8 cellular contexts compared by ENCODE assay signal in genomic region chr1:108560143-108560429, GRCh38. TPM values are rescaled to one million over a fixed set of nuclear protein-coding genes. Genes with fewer than 3 reads are reported as not detected.
DNase-seq lines count a peak whose midpoint lies in the region; ATAC-seq, FAIRE-seq and TF ChIP-seq lines count a peak whose summit lies in the region.

No MANE protein-coding gene starts in this region.

- no peaks in the 10 kb centered on the region for H3K9me3 Mint-ChIP-seq in activated naive CD4-positive, alpha-beta T cell treated with anti-CD3 and anti-CD28 coated beads, Interleukin-2, amount 50 U/mL, for 24 hours
- H3K9me3 Mint-ChIP-seq in activated naive CD8-positive, alpha-beta T cell treated with anti-CD3 and anti-CD28 coated beads for 36 hours: no peaks in the 10 kb centered on the region

- H3K9me3 ChIP-seq in keratinocyte (ENCODE audit: control insufficient read depth, low read depth, low read length): no peaks in the 10 kb centered on the region
- no peaks in the 10 kb centered on the region for H3K9me3 ChIP-seq in testis

- peak overlapping the region; percentile 93 for H3K4me2 ChIP-seq in keratinocyte (ENCODE audit: control insufficient read depth, extremely low read depth, insufficient read depth, low read depth, low read length)

- no peaks in the 10 kb centered on the region for H3K36me3 Mint-ChIP-seq in activated naive CD4-positive, alpha-beta T cell treated with anti-CD3 and anti-CD28 coated beads, Interleukin-2, amount 50 U/mL, for 24 hours
- no peaks in the 10 kb centered on the region for H3K36me3 Mint-ChIP-seq in activated naive CD8-positive, alpha-beta T cell treated with anti-CD3 and anti-CD28 coated beads for 36 hours

- no peak for FAIRE-seq in keratinocyte (lab: Jason Lieb, UNC)

- 0% methylated on average over 31 of the region's 46 CpGs; no CpG with 5 or more reads in 1 of the 2 donors for WGBS in testis, 2 donors

- DNase-seq in activated naive CD4-positive, alpha-beta T cell treated with Interleukin-2 at 50 U/mL for 16 hours: no peak
- DNase-seq in activated naive CD8-positive, alpha-beta T cell treated with anti-CD3 and anti-CD28 coated beads for 36 hours: no peak
- DNase-seq in keratinocyte (ENCODE audit: low read depth, low spot score) (no peak), testis (no peak), amygdala (lab: John Stamatoyannopoulos, UW) (no peak), NCI-H446 (lab: John Stamatoyannopoulos, UW) (no peak)

- H3K27ac Mint-ChIP-seq in activated naive CD4-positive, alpha-beta T cell treated with anti-CD3 and anti-CD28 coated beads, Interleukin-2, amount 50 U/mL, for 24 hours: no peak overlapping the region
- H3K27ac Mint-ChIP-seq in activated naive CD8-positive, alpha-beta T cell treated with anti-CD3 and anti-CD28 coated beads for 36 hours: peak overlapping the region; percentile 27

- TF ChIP-seq CTCF in keratinocyte (optimal IDR thresholded peaks at IDR 0.05 in 1 of 3, IDR thresholded peaks at IDR 0.05 in 1 of 3, conservative IDR thresholded peaks at IDR 0.05 in 1 of 3; ENCODE audit: extremely low read depth in 1 of 3, insufficient read depth in 2 of 3, low read length in 3 of 3) (no peak), testis (IDR thresholded peaks at IDR 0.05) (no peak)

- H4K20me1 ChIP-seq in keratinocyte (ENCODE audit: control insufficient read depth, extremely low read depth, insufficient read depth, low read length): no peaks in the 10 kb centered on the region

- no peaks in the 10 kb centered on the region for H3K79me2 ChIP-seq in keratinocyte (ENCODE audit: control insufficient read depth, insufficient read depth, low read length)

- ATAC-seq in HG03280 (IDR thresholded peaks at IDR 0.05; ENCODE audit: unreplicated experiment): peak; percentile 39

- no peaks in the 10 kb centered on the region for H3K9me1 ChIP-seq in keratinocyte (ENCODE audit: control insufficient read depth, extremely low read depth, insufficient read depth, low read length)

- H3K4me3 Mint-ChIP-seq in activated naive CD4-positive, alpha-beta T cell treated with anti-CD3 and anti-CD28 coated beads, Interleukin-2, amount 50 U/mL, for 24 hours: peak overlapping the region; percentile 89
- H3K4me3 Mint-ChIP-seq in activated naive CD8-positive, alpha-beta T cell treated with anti-CD3 and anti-CD28 coated beads for 36 hours: peak overlapping the region; percentile 83

- peak overlapping the region; percentile 40 for H3K9ac ChIP-seq in keratinocyte (ENCODE audit: control insufficient read depth, extremely low read depth, insufficient read depth, low read length)

- H3K4me1 ChIP-seq in keratinocyte (ENCODE audit: control insufficient read depth, extremely low read depth, insufficient read depth, low read length) (peaks cover 15% of the 10 kb centered on the region), testis (peaks cover 5% of the 10 kb centered on the region)

- H3K27me3 ChIP-seq in keratinocyte (ENCODE audit: control insufficient read depth, extremely low read depth, insufficient read depth, low read length) (no peaks in the 10 kb centered on the region), testis (no peaks in the 10 kb centered on the region)

- peak overlapping the region; percentile 43 to 72 (median 69) for H3K4me3 ChIP-seq in keratinocyte (ENCODE audit: control insufficient read depth in 2 of 3, extremely low read depth in 1 of 3, insufficient read depth in 2 of 3, low read depth in 1 of 3, low read length in 3 of 3)
- peak overlapping the region; percentile 66 to 79 for H3K4me3 ChIP-seq in testis

- H2AFZ ChIP-seq in keratinocyte (ENCODE audit: control insufficient read depth, low read length): peak overlapping the region; percentile 90

- dilution Hi-C loops in keratinocyte (cut with MboI; ENCODE audit: extremely low pct_ligation_motif_present, low sequenced_read_pairs): no loop called here

- H3K27me3 Mint-ChIP-seq in activated naive CD4-positive, alpha-beta T cell treated with anti-CD3 and anti-CD28 coated beads, Interleukin-2, amount 50 U/mL, for 24 hours: no peaks in the 10 kb centered on the region
- H3K27me3 Mint-ChIP-seq in activated naive CD8-positive, alpha-beta T cell treated with anti-CD3 and anti-CD28 coated beads for 36 hours: no peaks in the 10 kb centered on the region

- no peak overlapping the region for H3K27ac ChIP-seq in keratinocyte (ENCODE audit: control insufficient read depth, insufficient read depth, low read length)
- H3K27ac ChIP-seq in testis: peak overlapping the region; percentile 78 to 80

- peaks cover 38% of the 10 kb centered on the region for H3K4me1 Mint-ChIP-seq in activated naive CD4-positive, alpha-beta T cell treated with anti-CD3 and anti-CD28 coated beads, Interleukin-2, amount 50 U/mL, for 24 hours
- H3K4me1 Mint-ChIP-seq in activated naive CD8-positive, alpha-beta T cell treated with anti-CD3 and anti-CD28 coated beads for 36 hours: peaks cover 29% of the 10 kb centered on the region

- no peak for TF ChIP-seq POLR2A in testis (IDR thresholded peaks at IDR 0.05)

- H3K36me3 ChIP-seq in keratinocyte (ENCODE audit: control insufficient read depth in 2 of 2, extremely low read depth in 1 of 2, insufficient read depth in 2 of 2, low read length in 2 of 2): no peaks in the 10 kb centered on the region
- no peaks in the 10 kb centered on the region for H3K36me3 ChIP-seq in testis (ENCODE audit: low read depth, missing control alignments)

- intact Hi-C loops in testis (cut with DNase I; ENCODE audit: low total_unique reads): no loop called here

RNA-seq across cellular contexts. Expression of gene EEIG2, which starts 0.2 kb away (rescaled TPM):
- total RNA-seq in activated naive CD8-positive, alpha-beta T cell treated with anti-CD3 and anti-CD28 coated beads for 36 hours: 1 to 10 TPM; 7.8 to 7.9 TPM
- 0.95 to 2.0 TPM (median 1.6 TPM) in 3 replicates for polyA plus RNA-seq in keratinocyte
- polyA plus RNA-seq in keratinocyte (2011; ENCODE audit: low read depth): 0.37 TPM
- polyA plus RNA-seq in keratinocyte (2011; cell fraction: cytosol; rRNA removed): 1.1 and 2.2 TPM in 2 replicates
- polyA plus RNA-seq in keratinocyte (2011; cell fraction: nucleus; rRNA removed): 1.1 and 1.2 TPM in 2 replicates
- 0.24 and 1.4 TPM in 2 replicates for polyA plus RNA-seq in keratinocyte (2012; ENCODE audit: low replicate concordance)
- 0.33 to 2.5 TPM (median 2.0 TPM) in 3 replicates for polyA minus RNA-seq in keratinocyte
- 1.5 TPM for polyA minus RNA-seq in keratinocyte (2011; cell fraction: cytosol; rRNA and poly(A)+ RNA removed)
- 0.84 and 1.9 TPM in 2 replicates for polyA minus RNA-seq in keratinocyte (2011; cell fraction: nucleus; rRNA and poly(A)+ RNA removed)
- total RNA-seq in testis: 10 to 100 TPM; 14.7 to 20.6 TPM
- polyA plus RNA-seq in testis (ENCODE audit: insufficient read depth, low read depth, low replicate concordance): 11.6 TPM
